29 cellular contexts compared by ENCODE assay signal in the genomic region with DNA sequence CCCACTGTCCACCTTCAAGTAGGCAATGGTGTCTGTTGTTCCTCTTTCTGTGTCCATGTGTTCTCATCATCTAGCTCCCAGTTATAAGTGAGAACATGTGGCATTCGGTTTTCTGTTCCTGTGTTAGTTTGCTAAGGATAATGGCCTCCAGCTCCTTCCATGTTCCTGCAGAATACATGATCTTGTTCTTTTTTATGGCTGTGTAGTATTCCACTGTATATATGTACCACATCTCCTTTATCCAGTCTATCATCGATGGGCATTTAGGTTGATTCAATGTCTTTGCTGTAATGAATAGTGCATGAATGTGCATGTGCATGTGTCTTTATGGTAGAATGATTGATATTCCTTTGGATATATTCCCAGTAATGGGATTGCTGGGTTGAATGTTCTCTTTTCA.
"Had no signal": no experiment of that assay in that cellular context is flagged by ENCODE, and none has a peak within 500 bp of the region (broad histone marks: within the 10 kb centered on the region; RNA-seq: fewer than 3 reads in every experiment).

No MANE protein-coding gene starts in this region.

- H3K36me3 ChIP-seq: colonic mucosa, esophagus muscularis mucosa, esophagus squamous epithelium, gastrocnemius medialis, gastroesophageal sphincter, heart left ventricle, heart right ventricle had no signal

- ATAC-seq: effector memory CD8-positive, alpha-beta T cell; esophagus mucosa; foreskin keratinocyte; gastrocnemius medialis; gastroesophageal sphincter; heart left ventricle; heart right ventricle had no signal

- H3K9me3 Mint-ChIP-seq: endodermal cell had no signal

- H3K27ac ChIP-seq: colonic mucosa, coronary artery, dorsolateral prefrontal cortex, epithelial cell of prostate, esophagus muscularis mucosa, esophagus squamous epithelium, foreskin keratinocyte, gastrocnemius medialis, gastroesophageal sphincter, heart left ventricle, heart right ventricle, hepatocyte had no signal

- H3K4me3 Mint-ChIP-seq: dendritic cell treated with granulocyte-macrophage colony-stimulating factor and Interleukin-4, amounts not matched to agents 40 ng/mL and 50 ng/mL, for 4 days; effector memory CD8-positive, alpha-beta T cell; endodermal cell had no signal

- FAIRE-seq: endometrium, endothelial cell of umbilical vein, frontal cortex had no signal

- H3K27ac Mint-ChIP-seq: dendritic cell treated with granulocyte-macrophage colony-stimulating factor and Interleukin-4, amounts not matched to agents 40 ng/mL and 50 ng/mL, for 4 days; effector memory CD8-positive, alpha-beta T cell; endodermal cell had no signal

- H3K4me1 ChIP-seq: colonic mucosa, foreskin keratinocyte, gastrocnemius medialis, gastroesophageal sphincter had no signal

- H3K4me2 ChIP-seq: hepatocyte had no signal

- H2AFZ ChIP-seq: hepatocyte had no signal

- H3K79me2 ChIP-seq: hepatocyte had no signal

- H3K4me3 ChIP-seq: colonic mucosa, coronary artery, dorsolateral prefrontal cortex, esophagus muscularis mucosa, esophagus squamous epithelium, gastrocnemius medialis, gastroesophageal sphincter, heart left ventricle, heart right ventricle, hepatocyte had no signal

- H3K9me3 ChIP-seq: colonic mucosa, gastrocnemius medialis had no signal

- DNase-seq: colonic mucosa; cortex of kidney; dermis blood vessel endothelial cell; dorsolateral prefrontal cortex; effector CD4-positive, alpha-beta T cell; effector CD8-positive, alpha-beta T cell; effector memory CD4-positive, alpha-beta T cell; effector memory CD8-positive, alpha-beta T cell; endodermal cell; erythroblast; esophagus squamous epithelium; foreskin fibroblast; foreskin keratinocyte; foreskin melanocyte; gastrocnemius medialis; glutamatergic neuron; head of caudate nucleus; heart left ventricle; heart right ventricle had no signal
